Comparison of ENCODE assay signal across 10 cellular contexts in genomic region chr2:120347387-120348010, GRCh38. TPM values are rescaled to one million over a fixed set of nuclear protein-coding genes. Genes with fewer than 3 reads are reported as not detected.
DNase-seq lines count a peak whose midpoint lies in the region; ATAC-seq and TF ChIP-seq lines count a peak whose summit lies in the region.
"Had no signal": no experiment of that assay in that cellular context is flagged by ENCODE, and none has a peak within 500 bp of the region (broad histone marks: within the 10 kb centered on the region; RNA-seq: fewer than 3 reads in every experiment).

No MANE protein-coding gene starts in this region.

- DNase-seq in CD14-positive monocyte (ENCODE audit: low spot score) (no peak), H9 (peak; percentile 61), NCI-H1930 (lab: John Stamatoyannopoulos, UW) (no peak)
- DNase-seq in effector memory CD8-positive, alpha-beta T cell: no peak
- no peak for DNase-seq in NK-92 treated with Interleukin-12 subunit alpha and Interleukin-12 subunit beta, amount 100 ng/mL, for 24 hours (lab: John Stamatoyannopoulos, UW)

- peaks cover 2% of the 10 kb centered on the region for H4K20me1 ChIP-seq in H9 (ENCODE audit: control insufficient read depth, insufficient read depth, insufficient read length)

- H2AFZ ChIP-seq in H9 (ENCODE audit: low read length): no peak overlapping the region
- H2AFZ ChIP-seq in neuron (ENCODE audit: low read depth, low read length): peak overlapping the region; percentile 10

- H3K4me1 ChIP-seq in H9 (ENCODE audit: insufficient read depth, low read length) (no peaks in the 10 kb centered on the region; the same call in 1 of the 2 replicates), neuron (ENCODE audit: insufficient read depth, low read length) (peaks cover 39% of the 10 kb centered on the region)

- H4K91ac ChIP-seq in H9 (ENCODE audit: insufficient read length, low read depth, low read length): no peak overlapping the region

- no peak overlapping the region for H3K27ac Mint-ChIP-seq in CD14-positive monocyte
- H3K27ac Mint-ChIP-seq in H9: no peak overlapping the region
- H3K27ac Mint-ChIP-seq in effector memory CD8-positive, alpha-beta T cell: no peak overlapping the region
- H3K27ac Mint-ChIP-seq: activated CD8-positive, alpha-beta T cell treated with anti-CD3 and anti-CD28 coated beads, Interleukin-2, amount 10 ng/mL, durations not matched to agents 7 days and 5 days had no signal

- peaks cover 0 to 26% (median 7%) of the 10 kb centered on the region in 7 donors for H3K9me3 Mint-ChIP-seq in CD14-positive monocyte
- H3K9me3 Mint-ChIP-seq in H9: peaks cover 0 to 2% of the 10 kb centered on the region in 2 experiments; a peak in 2 of 5 replicates
- H3K9me3 Mint-ChIP-seq in effector memory CD8-positive, alpha-beta T cell: no peaks in the 10 kb centered on the region
- H3K9me3 Mint-ChIP-seq: stimulated activated naive CD8-positive, alpha-beta T cell treated with anti-CD3 and anti-CD28 coated beads, Interleukin-15, Interleukin-2, amounts not matched to agents 100 ng/mL and 50 ng/mL, for 24 hours had no signal

- H2BK20ac ChIP-seq in H9 (ENCODE audit: low read depth, low read length, poor library complexity, severe bottlenecking): no peak overlapping the region

- H3K23ac ChIP-seq in H9 (ENCODE audit: insufficient read length, low read depth, low read length): no peak overlapping the region

- no peak overlapping the region for H3K18ac ChIP-seq in H9 (ENCODE audit: insufficient read length, low read depth, low read length)

- H3K27ac ChIP-seq in H9 (ENCODE audit: insufficient read length, low read depth, low read length): no peak overlapping the region

- intact Hi-C loops in CD14-positive monocyte (cut with micrococcal nuclease): loop anchor here (10.0 kb wide), 2 partner anchors 327 to 337 kb away; no protein-coding TSS in a partner anchor

- H3K9ac ChIP-seq in H9 (ENCODE audit: extremely low read depth, insufficient read length, low read length): no peak overlapping the region

- H3K4me1 Mint-ChIP-seq in CD14-positive monocyte (peaks cover 22% of the 10 kb centered on the region), H9 (peaks cover 29 to 51% of the 10 kb centered on the region in 2 experiments)
- peaks cover 10 to 16% of the 10 kb centered on the region in 2 donors for H3K4me1 Mint-ChIP-seq in effector memory CD8-positive, alpha-beta T cell (ENCODE audit: low read depth in 2 of 2)

- no CpG with 5 or more reads among the region's 27 CpGs for WGBS in H9 (ENCODE audit: extremely low coverage, insufficient read length, low lambda C conversion rate)

- no peak overlapping the region for H3T11ph ChIP-seq in H9 (ENCODE audit: low read length)

- H2BK120ac ChIP-seq in H9 (ENCODE audit: low read depth, low read length, poor library complexity, severe bottlenecking): no peak overlapping the region

- H3K14ac ChIP-seq in H9 (ENCODE audit: insufficient read depth, low read length): no peak overlapping the region

- no peak overlapping the region for H2AK5ac ChIP-seq in H9 (ENCODE audit: insufficient read length, low read length)

- TF ChIP-seq CTCF in CD14-positive monocyte (IDR thresholded peaks at IDR 0.05): no peak
- no peak for TF ChIP-seq CTCF in H9 (conservative IDR thresholded peaks at IDR 0.05)

- H3K36me3 Mint-ChIP-seq in CD14-positive monocyte: peaks cover 5 to 9% of the 10 kb centered on the region in 2 donors
- H3K36me3 Mint-ChIP-seq in H9 (ENCODE audit: insufficient read depth in 1 of 3, low read depth in 3 of 3): peaks cover 0 to 3% (median 0%) of the 10 kb centered on the region in 3 experiments; a peak in 1 of 7 replicates
- no peaks in the 10 kb centered on the region for H3K36me3 Mint-ChIP-seq in effector memory CD8-positive, alpha-beta T cell (ENCODE audit: insufficient read depth)

- no peaks in the 10 kb centered on the region for H3K36me3 ChIP-seq in neuron (ENCODE audit: insufficient read depth, low read length)

- H3K4me2 ChIP-seq in H9 (ENCODE audit: insufficient read depth, insufficient read length, low read length): peak overlapping the region; percentile 89

- peaks cover 11% of the 10 kb centered on the region for H3K23me2 ChIP-seq in H9 (ENCODE audit: insufficient read length, low read depth, low read length, poor library complexity, severe bottlenecking)

- no peaks in the 10 kb centered on the region for H3K79me1 ChIP-seq in H9 (ENCODE audit: insufficient read depth, low read depth, low read length, poor library complexity, severe bottlenecking)

- no peak overlapping the region for H2BK15ac ChIP-seq in H9 (ENCODE audit: low read depth, low read length)

- no peaks in the 10 kb centered on the region for H3K79me2 ChIP-seq in H9 (ENCODE audit: insufficient read depth, low read length)

- H3K56ac ChIP-seq in H9 (ENCODE audit: insufficient read length, low read depth, low read length): no peak overlapping the region

- H3K4me3 ChIP-seq in neuron (ENCODE audit: low read length): peak overlapping the region; percentile 32

- H2BK12ac ChIP-seq in H9 (ENCODE audit: insufficient read length, low read depth, low read length): no peak overlapping the region

- H3K27me3 Mint-ChIP-seq in CD14-positive monocyte (ENCODE audit: low read depth in 3 of 3): peaks cover 60 to 78% (median 78%) of the 10 kb centered on the region in 3 donors
- H3K27me3 Mint-ChIP-seq in H9 (ENCODE audit: low read depth): peaks cover 89% of the 10 kb centered on the region
- H3K27me3 Mint-ChIP-seq in effector memory CD8-positive, alpha-beta T cell: peaks cover 50 to 65% of the 10 kb centered on the region in 2 donors

- H3K4ac ChIP-seq in H9 (ENCODE audit: low read depth, low read length): no peak overlapping the region

- H3K4me3 Mint-ChIP-seq in CD14-positive monocyte (peak overlapping the region; percentile 47 to 85), H9 (peak overlapping the region; percentile 51 to 76)
- H3K4me3 Mint-ChIP-seq in effector memory CD8-positive, alpha-beta T cell: peak overlapping the region; percentile 55 to 81

- H3K27me3 ChIP-seq in H9 (ENCODE audit: insufficient read depth, low read length): peaks cover 51% of the 10 kb centered on the region
- H3K27me3 ChIP-seq in neuron (ENCODE audit: insufficient read depth, low read length): peaks cover 74% of the 10 kb centered on the region

- no peak overlapping the region for H4K8ac ChIP-seq in H9 (replicated peaks; ENCODE audit: insufficient read length, low read depth, low read length)

- H4K5ac ChIP-seq in H9 (ENCODE audit: insufficient read length, low read depth, low read length): no peak overlapping the region

- H2BK5ac ChIP-seq in H9 (ENCODE audit: insufficient read length, low read length): no peak overlapping the region

- H3K9me3 ChIP-seq in H9 (ENCODE audit: control insufficient read depth, low read depth, low read length): no peaks in the 10 kb centered on the region
- H3K9me3 ChIP-seq in neuron (ENCODE audit: low read length): no peaks in the 10 kb centered on the region

- no peak for ATAC-seq in effector memory CD8-positive, alpha-beta T cell (replicated peaks)
- ATAC-seq in GM19035 (IDR thresholded peaks at IDR 0.05; ENCODE audit: unreplicated experiment) (no peak), GM21825 (IDR thresholded peaks at IDR 0.05; ENCODE audit: unreplicated experiment) (no peak)
- ATAC-seq: activated CD8-positive, alpha-beta T cell treated with anti-CD3 and anti-CD28 coated beads, Interleukin-2, amount 10 ng/mL, durations not matched to agents 7 days and 5 days had no signal

RNA-seq across cellular contexts. Expression of gene INHBB, which starts 1.6 kb away (rescaled TPM):
- not detected for polyA plus RNA-seq in CD14-positive monocyte
- total RNA-seq in H9 (2021): 0.13 TPM in 2 replicates
- total RNA-seq: activated CD8-positive, alpha-beta T cell treated with anti-CD3 and anti-CD28 coated beads, Interleukin-2, amount 10 ng/mL, durations not matched to agents 7 days and 5 days had no signal
